Comparison of ENCODE assay signal across 8 cellular contexts in the genomic region with DNA sequence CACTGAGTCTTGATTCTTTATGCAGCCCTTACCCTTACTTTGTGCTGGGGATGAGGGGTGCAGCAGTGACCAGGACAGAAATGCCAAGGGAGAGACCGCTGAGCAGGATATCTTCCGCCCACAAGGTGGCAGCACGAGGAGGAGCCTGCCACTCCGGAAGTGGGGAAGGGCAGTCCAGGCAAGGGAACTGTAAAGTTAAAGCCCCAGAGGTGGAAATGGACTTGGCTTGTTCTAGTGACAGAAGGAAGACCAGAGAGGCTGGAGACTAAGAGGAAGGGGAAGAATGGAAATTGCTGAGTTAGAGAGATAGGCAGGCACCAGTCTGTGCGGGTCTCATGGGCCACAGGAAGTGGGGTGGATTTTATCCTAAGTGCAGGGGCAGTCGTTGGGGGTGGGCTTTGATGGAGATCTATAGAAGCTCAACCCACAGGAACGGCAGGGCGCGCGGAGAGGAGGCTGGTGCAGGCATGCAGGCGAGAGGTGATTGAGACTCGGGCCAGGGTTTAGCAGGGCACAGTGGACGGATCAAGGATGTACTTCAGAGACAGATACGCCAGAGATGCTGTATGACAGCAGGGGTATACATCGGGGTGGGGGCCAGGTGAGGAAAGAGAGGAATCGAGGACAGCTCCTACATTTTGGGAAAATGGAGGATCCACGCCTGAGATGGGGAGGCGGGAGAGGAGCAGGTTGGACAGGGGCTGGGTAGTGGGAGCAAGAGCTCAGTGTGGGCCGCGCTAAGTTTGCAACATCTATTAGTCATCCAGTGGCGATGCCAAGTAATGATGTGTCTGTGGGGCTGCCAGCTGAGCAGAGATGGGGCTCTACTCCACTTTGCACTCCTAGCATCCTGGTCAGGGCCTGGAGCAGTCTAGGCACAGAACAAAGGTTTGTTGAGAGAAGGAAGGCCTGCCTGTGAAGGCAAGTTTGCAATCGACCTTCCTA. TPM values are rescaled to one million over a fixed set of nuclear protein-coding genes. Genes with fewer than 3 reads are reported as not detected.
DNase-seq lines count a peak whose midpoint lies in the region; ATAC-seq, FAIRE-seq and TF ChIP-seq lines count a peak whose summit lies in the region.

No MANE protein-coding gene starts in this region.

- no peak overlapping the region for H3K27ac ChIP-seq in neural cell (ENCODE audit: low read length)
- peak overlapping the region; percentile 59 to 76 (median 70) for H3K27ac ChIP-seq in transverse colon

- intact Hi-C loops in transverse colon (cut with DNase I; ENCODE audit: low total_unique reads): no loop called here

- peak; percentile 74 for TF ChIP-seq CTCF in fibroblast of mammary gland (conservative IDR thresholded peaks at IDR 0.05; ENCODE audit: control insufficient read depth, insufficient read depth, low read depth, low read length)
- TF ChIP-seq CTCF in neural cell (IDR thresholded peaks at IDR 0.05; ENCODE audit: poor library complexity, severe bottlenecking): peak; percentile 88
- peak; percentile 84 to 92 (median 85) for TF ChIP-seq CTCF in transverse colon (IDR thresholded peaks at IDR 0.05)

- no peak overlapping the region for H2AFZ ChIP-seq in neural cell (ENCODE audit: low read depth, low read length)

- H3K36me3 ChIP-seq in neural cell (ENCODE audit: insufficient read depth, low read length): no peaks in the 10 kb centered on the region
- H3K36me3 ChIP-seq in transverse colon: no peaks in the 10 kb centered on the region

- H3K9ac ChIP-seq in neural cell (ENCODE audit: low read length): no peak overlapping the region

- ATAC-seq in GM19023 (IDR thresholded peaks at IDR 0.05; ENCODE audit: unreplicated experiment): no peak

- H3F3A ChIP-seq in neural cell (ENCODE audit: insufficient read depth, low read length, poor library complexity, severe bottlenecking): no peaks in the 10 kb centered on the region

- in situ Hi-C loops in transverse colon (cut with MboI; ENCODE audit: low pct_ligation_motif_present in 1 of 4, low pct_unique_long_range_greater_than_20kb in 1 of 4, low sequenced_read_pairs in 3 of 4): loop anchor here in 3 of 4 donors (5.0 to 25.0 kb wide), 3 partner anchors 49 to 124 kb away; a partner anchor contains a TSS

- peaks cover 18 to 43% (median 35%) of the 10 kb centered on the region in 4 donors for H3K4me1 ChIP-seq in transverse colon

- 48 to 67% methylated on average over 4 to 22 of the region's 22 CpGs for WGBS in transverse colon (ENCODE audit: low coverage in 1 of 2), 2 donors

- no peak overlapping the region for H3K4me3 ChIP-seq in fibroblast of mammary gland (ENCODE audit: control insufficient read depth, low read depth, low read length)
- H3K4me3 ChIP-seq in neural cell (ENCODE audit: low read length): no peak overlapping the region
- no peak overlapping the region for H3K4me3 ChIP-seq in transverse colon

- TF ChIP-seq RAD21 in neural cell (conservative IDR thresholded peaks at IDR 0.05): peak; percentile 74

- DNase-seq in Kasumi-1 (lab: John Stamatoyannopoulos, UW) (peak; percentile 86 to 89), RCC 7860 (ENCODE audit: low spot score) (peak; percentile 65), fibroblast of mammary gland (ENCODE audit: low read depth) (peak; percentile 87), transverse colon (peak; percentile 90)
- DNase-seq in activated T-helper 1 cell treated with anti-CD3 and anti-CD28 coated beads, Interleukin-2, amount 50 U/mL, for 16 hours (ENCODE audit: low read depth in 1 of 2, low spot score in 1 of 2): peak; percentile 60 to 63

- TF ChIP-seq EP300 in neural cell (conservative IDR thresholded peaks at IDR 0.05; ENCODE audit: poor library complexity, severe bottlenecking) (no peak), transverse colon (IDR thresholded peaks at IDR 0.05; ENCODE audit: low read depth) (no peak)

- no peaks in the 10 kb centered on the region for H3K27me3 ChIP-seq in neural cell (ENCODE audit: insufficient read depth, low read depth, low read length)
- no peaks in the 10 kb centered on the region for H3K27me3 ChIP-seq in transverse colon

- FAIRE-seq in G401.6 (lab: Jason Lieb, UNC) (peak; percentile 49), RCC 7860 (lab: Jason Lieb, UNC) (no peak)

- H3K79me2 ChIP-seq in neural cell (replicated peaks; ENCODE audit: insufficient read depth, low read length): peaks cover 21% of the 10 kb centered on the region

- no peaks in the 10 kb centered on the region for H3K9me3 ChIP-seq in neural cell (ENCODE audit: low read length)
- H3K9me3 ChIP-seq in transverse colon: no peaks in the 10 kb centered on the region

- peak; percentile 12 for TF ChIP-seq POLR2A in transverse colon (IDR thresholded peaks at IDR 0.05)

- no peaks in the 10 kb centered on the region for H4K20me1 ChIP-seq in neural cell (ENCODE audit: insufficient read depth)

- H3K4me2 ChIP-seq in neural cell (ENCODE audit: low read length): no peak overlapping the region

- no peaks in the 10 kb centered on the region for H3K9me2 ChIP-seq in neural cell (ENCODE audit: insufficient read depth, low read length)

TF ChIP-seq in neural cell, 6 proteins besides CTCF, POLR2A, EP300 and RAD21:
- TF ChIP-seq SMC3 (conservative IDR thresholded peaks at IDR 0.05; ENCODE audit: poor library complexity) (peak; percentile 92), MXI1 (conservative IDR thresholded peaks at IDR 0.05; ENCODE audit: poor library complexity, severe bottlenecking) (peak; percentile 20), EZH2 (IDR thresholded peaks at IDR 0.05; ENCODE audit: borderline replicate concordance, insufficient read depth, low read length, poor library complexity, severe bottlenecking) (no peak), POLR2AphosphoS5 (IDR thresholded peaks at IDR 0.05) (no peak), TAF1 (IDR thresholded peaks at IDR 0.05; ENCODE audit: low read depth) (no peak)
- TF ChIP-seq, protein P1, sequence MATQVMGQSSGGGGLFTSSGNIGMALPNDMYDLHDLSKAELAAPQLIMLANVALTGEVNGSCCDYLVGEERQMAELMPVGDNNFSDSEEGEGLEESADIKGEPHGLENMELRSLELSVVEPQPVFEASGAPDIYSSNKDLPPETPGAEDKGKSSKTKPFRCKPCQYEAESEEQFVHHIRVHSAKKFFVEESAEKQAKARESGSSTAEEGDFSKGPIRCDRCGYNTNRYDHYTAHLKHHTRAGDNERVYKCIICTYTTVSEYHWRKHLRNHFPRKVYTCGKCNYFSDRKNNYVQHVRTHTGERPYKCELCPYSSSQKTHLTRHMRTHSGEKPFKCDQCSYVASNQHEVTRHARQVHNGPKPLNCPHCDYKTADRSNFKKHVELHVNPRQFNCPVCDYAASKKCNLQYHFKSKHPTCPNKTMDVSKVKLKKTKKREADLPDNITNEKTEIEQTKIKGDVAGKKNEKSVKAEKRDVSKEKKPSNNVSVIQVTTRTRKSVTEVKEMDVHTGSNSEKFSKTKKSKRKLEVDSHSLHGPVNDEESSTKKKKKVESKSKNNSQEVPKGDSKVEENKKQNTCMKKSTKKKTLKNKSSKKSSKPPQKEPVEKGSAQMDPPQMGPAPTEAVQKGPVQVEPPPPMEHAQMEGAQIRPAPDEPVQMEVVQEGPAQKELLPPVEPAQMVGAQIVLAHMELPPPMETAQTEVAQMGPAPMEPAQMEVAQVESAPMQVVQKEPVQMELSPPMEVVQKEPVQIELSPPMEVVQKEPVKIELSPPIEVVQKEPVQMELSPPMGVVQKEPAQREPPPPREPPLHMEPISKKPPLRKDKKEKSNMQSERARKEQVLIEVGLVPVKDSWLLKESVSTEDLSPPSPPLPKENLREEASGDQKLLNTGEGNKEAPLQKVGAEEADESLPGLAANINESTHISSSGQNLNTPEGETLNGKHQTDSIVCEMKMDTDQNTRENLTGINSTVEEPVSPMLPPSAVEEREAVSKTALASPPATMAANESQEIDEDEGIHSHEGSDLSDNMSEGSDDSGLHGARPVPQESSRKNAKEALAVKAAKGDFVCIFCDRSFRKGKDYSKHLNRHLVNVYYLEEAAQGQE (IDR thresholded peaks at IDR 0.05; ENCODE audit: borderline replicate concordance): no peak

RNA-seq across cellular contexts. Expression of a gene that starts 3.3 kb away (rescaled TPM):
- 47.3 and 59.1 TPM in 2 replicates for polyA plus RNA-seq in neural cell
- 60.9 and 68.9 TPM in 2 replicates for polyA minus RNA-seq in neural cell
- 100 to 1,000 TPM; 104 to 294 (median 160) TPM for total RNA-seq in transverse colon

RNA-seq across cellular contexts. Expression of a gene that starts 26.1 kb away (rescaled TPM):
- polyA plus RNA-seq in neural cell: 93.5 and 111 TPM in 2 replicates
- polyA minus RNA-seq in neural cell: 48.3 and 59.2 TPM in 2 replicates
- total RNA-seq in transverse colon: 100 to 1,000 TPM in 1 of 4 donors, 10 to 100 TPM in 3; 19.7 to 194 (median 54.5) TPM

RNA-seq across cellular contexts. Expression of a gene that starts 40.3 kb away (rescaled TPM):
- 0.89 and 1.4 TPM in 2 replicates for polyA plus RNA-seq in neural cell
- polyA minus RNA-seq in neural cell: 3.4 TPM in 1 of 2 replicates, not detected in the other
- 100 to 1,000 TPM in 2 of 4 donors, 10 to 100 TPM in 2; 73.0 to 174 (median 123) TPM for total RNA-seq in transverse colon
